ENCODE assay signal across 21 cellular contexts in the genomic region with DNA sequence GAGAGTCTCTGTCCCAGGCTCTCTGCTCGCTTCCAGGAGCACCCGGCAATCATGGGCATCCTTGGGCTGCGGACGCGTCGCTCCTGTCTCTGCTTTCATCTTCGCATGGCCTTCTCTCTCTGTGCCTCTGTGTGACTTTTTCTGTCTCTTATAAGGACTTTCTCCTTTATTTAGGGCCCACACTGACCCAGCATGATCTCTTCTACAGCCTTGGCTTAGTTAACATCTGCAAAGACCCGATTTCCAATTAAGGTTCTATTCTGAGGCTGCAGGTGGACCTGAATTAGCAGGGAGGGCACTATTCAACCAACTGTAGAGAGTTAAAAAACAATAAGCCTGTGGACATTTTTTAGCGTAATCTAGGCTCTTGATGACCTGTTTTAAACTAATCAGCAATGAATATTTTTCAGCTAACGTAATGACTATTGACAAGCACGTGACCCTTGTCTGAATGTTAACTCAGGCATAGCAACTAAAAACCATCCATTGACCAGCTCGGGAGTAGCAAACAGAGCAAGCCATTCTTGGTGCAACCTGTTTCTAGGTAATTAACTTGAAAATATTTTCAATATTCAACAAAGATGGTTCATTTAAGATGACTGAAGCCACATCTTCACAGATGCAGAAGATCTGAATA. TPM values are rescaled to one million over a fixed set of nuclear protein-coding genes. Genes with fewer than 3 reads are reported as not detected.
"Had no signal": no experiment of that assay in that cellular context is flagged by ENCODE, and none has a peak within 500 bp of the region (broad histone marks: within the 10 kb centered on the region; RNA-seq: fewer than 3 reads in every experiment).

No MANE protein-coding gene starts in this region.

- H3K4me3 ChIP-seq: esophagus muscularis mucosa, lung, skin epidermis, thoracic aorta had no signal

- H3K36me3 ChIP-seq: thoracic aorta had no signal

- H3K4me1 ChIP-seq: esophagus muscularis mucosa had no signal

- H3K27me3 ChIP-seq: esophagus muscularis mucosa had no signal

- H3K27ac ChIP-seq: esophagus muscularis mucosa, skin epidermis, thoracic aorta had no signal

- H3K9me3 ChIP-seq: esophagus muscularis mucosa, thoracic aorta had no signal

- DNase-seq: activated CD4-positive, alpha-beta T cell treated with anti-CD3 and anti-CD28 coated beads, Interleukin-2, amount 50 U/mL, for 1 hour; activated CD4-positive, CD25-positive, alpha-beta regulatory T cell; activated effector memory CD4-positive, alpha-beta T cell treated with Interleukin-2 at 50 U/mL for 16 hours; activated T-cell treated with anti-CD3 and anti-CD28 coated beads, Interleukin-2, amount 50 U/mL, for 24 hours; amygdala; glutamatergic neuron; naive thymus-derived CD4-positive, alpha-beta T cell; occipital lobe; stimulated activated CD4-positive, alpha-beta T cell treated with anti-CD3 and anti-CD28 coated beads, Interleukin-4, amount 100 ng/mL, for 4 hours; stimulated activated naive CD8-positive, alpha-beta T cell treated with anti-CD3 and anti-CD28 coated beads, Interleukin-15, amount 100 ng/mL, for 72 hours had no signal

- ATAC-seq: naive thymus-derived CD4-positive, alpha-beta T cell; SK-N-SH treated with all-trans-retinoic acid at 6 μM for 48 hours; stimulated activated naive CD8-positive, alpha-beta T cell treated with anti-CD3 and anti-CD28 coated beads, Interleukin-15, amount 100 ng/mL, for 72 hours had no signal

RNA-seq across cellular contexts. Expression of gene F10, which starts 15.2 kb away (rescaled TPM):
- total RNA-seq: dermis microvascular lymphatic vessel endothelial cell; mononuclear cell; naive thymus-derived CD4-positive, alpha-beta T cell; T-helper 1 cell treated with Interleukin-12 subunit alpha and Interleukin-12 subunit beta and Interleukin-4 antibody, amounts not matched to agents 30 ng/mL and 1 ng/mL, for 36 hours had no signal
- polyA plus RNA-seq: naive thymus-derived CD4-positive, alpha-beta T cell had no signal

RNA-seq across cellular contexts. Expression of gene PROZ, which starts 20.7 kb away (rescaled TPM):
- total RNA-seq: cerebellum; dermis microvascular lymphatic vessel endothelial cell; esophagus muscularis mucosa; lung; occipital lobe; T-helper 1 cell treated with Interleukin-12 subunit alpha and Interleukin-12 subunit beta and Interleukin-4 antibody, amounts not matched to agents 30 ng/mL and 1 ng/mL, for 36 hours; thoracic aorta; urinary bladder had no signal
- polyA plus RNA-seq: lung; naive thymus-derived CD4-positive, alpha-beta T cell; urinary bladder had no signal

RNA-seq across cellular contexts. Expression of gene F7, which starts 32.2 kb away (rescaled TPM):
- total RNA-seq: dermis microvascular lymphatic vessel endothelial cell; fibroblast of villous mesenchyme; T-helper 1 cell treated with Interleukin-12 subunit alpha and Interleukin-12 subunit beta and Interleukin-4 antibody, amounts not matched to agents 30 ng/mL and 1 ng/mL, for 36 hours; thoracic aorta had no signal
- polyA plus RNA-seq: naive thymus-derived CD4-positive, alpha-beta T cell had no signal
